8 cellular contexts compared by ENCODE assay signal in genomic region chr12:2890001-2890387, GRCh38. TPM values are rescaled to one million over a fixed set of nuclear protein-coding genes. Genes with fewer than 3 reads are reported as not detected.
DNase-seq lines count a peak whose midpoint lies in the region; ATAC-seq and FAIRE-seq lines count a peak whose summit lies in the region.

No MANE protein-coding gene starts in this region.

- H3K9me3 ChIP-seq in HAP-1 (no peaks in the 10 kb centered on the region), right cardiac atrium (ENCODE audit: control insufficient read depth, low read length) (no peaks in the 10 kb centered on the region), small intestine (ENCODE audit: control insufficient read depth, low read depth) (no peaks in the 10 kb centered on the region)

- peaks cover 23% of the 10 kb centered on the region for H3K36me3 Mint-ChIP-seq in activated CD4-positive, alpha-beta memory T cell treated with anti-CD3 and anti-CD28 coated beads for 36 hours

- no peaks in the 10 kb centered on the region for H3K27me3 Mint-ChIP-seq in activated CD4-positive, alpha-beta memory T cell treated with anti-CD3 and anti-CD28 coated beads for 36 hours

- in situ Hi-C loops in HAP-1 (cut with MboI; ENCODE audit: low sequenced_read_pairs): no loop called here

- H3K4me1 ChIP-seq in HAP-1: peaks cover 10% of the 10 kb centered on the region
- H3K4me1 ChIP-seq in right cardiac atrium (ENCODE audit: control insufficient read depth, insufficient read depth, low read length): no peaks in the 10 kb centered on the region
- H3K4me1 ChIP-seq in small intestine (ENCODE audit: control insufficient read depth in 2 of 2, insufficient read depth in 1 of 2, low read depth in 1 of 2, low read length in 1 of 2): no peaks in the 10 kb centered on the region

- POLR2A ChIA-PET in activated CD4-positive, alpha-beta memory T cell treated with anti-CD3 and anti-CD28 coated beads for 36 hours (lab: Charles Lee): interaction anchor here (1.2 to 2.1 kb wide), 3 partner anchors 10 to 22 kb away, joined by 5 to 6 read pairs (median 6); partner anchors contain the start of genes FOXM1 and RHNO1

- intact Hi-C loops in activated CD4-positive, alpha-beta memory T cell treated with anti-CD3 and anti-CD28 coated beads for 36 hours (cut with micrococcal nuclease): loop anchor here (1.0 kb wide), 2 partner anchors 13 to 78 kb away; partner anchors contain the start of genes FOXM1, ITFG2 and RHNO1
- intact Hi-C loops in right cardiac atrium (cut with DNase I): loop anchor here in 1 of 4 donors (10.0 kb wide), 1 partner anchor 55 kb away; no protein-coding TSS in a partner anchor

- WGBS in right cardiac atrium: 69% methylated on average over 10 of the region's 10 CpGs
- 73 to 75% (median 74%) methylated on average over 9 to 10 of the region's 10 CpGs for WGBS in small intestine, 3 donors

- H3K4me3 ChIP-seq in HAP-1 (peak overlapping the region; percentile 73), right cardiac atrium (ENCODE audit: low read length) (peak overlapping the region; percentile 40), small intestine (ENCODE audit: low read depth in 1 of 2, low read length in 2 of 2) (peak overlapping the region; percentile 86 to 89)

- H3K9me3 Mint-ChIP-seq in activated CD4-positive, alpha-beta memory T cell treated with anti-CD3 and anti-CD28 coated beads for 36 hours: no peaks in the 10 kb centered on the region

- peak overlapping the region; percentile 80 for H3K4me3 Mint-ChIP-seq in activated CD4-positive, alpha-beta memory T cell treated with anti-CD3 and anti-CD28 coated beads for 36 hours

- no peaks in the 10 kb centered on the region for H3K27me3 ChIP-seq in HAP-1 (ENCODE audit: low read depth)
- no peaks in the 10 kb centered on the region for H3K27me3 ChIP-seq in right cardiac atrium (ENCODE audit: control insufficient read depth, insufficient read depth)
- no peaks in the 10 kb centered on the region for H3K27me3 ChIP-seq in small intestine (ENCODE audit: control insufficient read depth in 2 of 2, insufficient read depth in 2 of 2, low read length in 2 of 2)

- H3K27ac ChIP-seq in right cardiac atrium (ENCODE audit: low read length) (peak overlapping the region; percentile 28), small intestine (ENCODE audit: low read depth in 1 of 2, low read length in 1 of 2) (peak overlapping the region in 1 of 2 donors; percentile 82)

- H3K4me1 Mint-ChIP-seq in activated CD4-positive, alpha-beta memory T cell treated with anti-CD3 and anti-CD28 coated beads for 36 hours (ENCODE audit: low read depth): peaks cover 33% of the 10 kb centered on the region

- ATAC-seq in right cardiac atrium: no peak
- no peak for ATAC-seq in GM18870 (IDR thresholded peaks at IDR 0.05; ENCODE audit: unreplicated experiment)
- no peak for ATAC-seq in GM21723 (IDR thresholded peaks at IDR 0.05; ENCODE audit: unreplicated experiment)

- FAIRE-seq in small intestine (lab: Jason Lieb, UNC): no peak

- DNase-seq in HAP-1 (ENCODE audit: low spot score in 2 of 2) (no peak), right cardiac atrium (no peak), small intestine (no peak), islet precursor cell (no peak), CD1c-positive myeloid dendritic cell (ENCODE audit: extremely low spot score) (no peak)
- DNase-seq in activated CD4-positive, alpha-beta memory T cell treated with anti-CD3 and anti-CD28 coated beads for 36 hours: no peak

- CTCF ChIA-PET in activated CD4-positive, alpha-beta memory T cell treated with anti-CD3 and anti-CD28 coated beads for 36 hours (lab: Charles Lee): interaction anchor here (1.1 to 3.2 kb wide), 6 partner anchors 12 to 152 kb away, joined by 4 to 10 read pairs (median 6); partner anchors contain the start of genes FOXM1 and RHNO1

- H3K36me3 ChIP-seq in HAP-1 (replicated peaks) (peaks cover 29% of the 10 kb centered on the region), small intestine (ENCODE audit: control insufficient read depth in 2 of 2, insufficient read depth in 2 of 2, low read length in 2 of 2) (no peaks in the 10 kb centered on the region)

- peak overlapping the region; percentile 86 for H3K27ac Mint-ChIP-seq in activated CD4-positive, alpha-beta memory T cell treated with anti-CD3 and anti-CD28 coated beads for 36 hours

RNA-seq across cellular contexts. Expression of gene TULP3, which starts 0.7 kb away (rescaled TPM):
- 1 to 10 TPM; 5.5 to 6.5 TPM for total RNA-seq in activated CD4-positive, alpha-beta memory T cell treated with anti-CD3 and anti-CD28 coated beads for 36 hours
- total RNA-seq in right cardiac atrium: 10 to 100 TPM; 14.1 to 17.1 (median 15.9) TPM
- polyA plus RNA-seq in right cardiac atrium (10.5 TPM), small intestine (1 to 10 TPM; 3.1 to 7.4 (median 3.5) TPM)

RNA-seq across cellular contexts. Expression of gene RHNO1, which starts 13.0 kb away (rescaled TPM):
- total RNA-seq in activated CD4-positive, alpha-beta memory T cell treated with anti-CD3 and anti-CD28 coated beads for 36 hours: 10 to 100 TPM; 68.0 to 80.2 TPM
- 10 to 100 TPM in 1 of 4 donors, 1 to 10 TPM in 3; 8.3 to 11.0 (median 8.7) TPM for total RNA-seq in right cardiac atrium
- polyA plus RNA-seq in right cardiac atrium (13.6 TPM), small intestine (10 to 100 TPM; 15.7 to 23.0 (median 16.2) TPM)

RNA-seq across cellular contexts. Expression of gene FOXM1, which starts 13.0 kb away (rescaled TPM):
- 10 to 100 TPM; 79.3 to 80.0 TPM for total RNA-seq in activated CD4-positive, alpha-beta memory T cell treated with anti-CD3 and anti-CD28 coated beads for 36 hours
- 1 to 10 TPM in 2 of 4 donors, under 1 TPM in 2; 0.33 to 1.7 (median 0.93) TPM for total RNA-seq in right cardiac atrium
- polyA plus RNA-seq in right cardiac atrium (0.20 TPM), small intestine (10 to 100 TPM in 1 of 3 donors, 1 to 10 TPM in 2; 2.4 to 38.8 (median 3.8) TPM)

RNA-seq across cellular contexts. Expression of gene TEX52, which starts 33.2 kb away (rescaled TPM):
- under 1 TPM in 1 of 2 experiments, not detected in 1; 0.19 TPM for total RNA-seq in activated CD4-positive, alpha-beta memory T cell treated with anti-CD3 and anti-CD28 coated beads for 36 hours
- not detected for total RNA-seq in right cardiac atrium
- polyA plus RNA-seq in right cardiac atrium (not detected), small intestine (under 1 TPM in 1 of 3 donors, not detected in 2; 0.22 TPM)

RNA-seq across cellular contexts. Expression of gene NRIP2, which starts 55.2 kb away (rescaled TPM):
- not detected for total RNA-seq in activated CD4-positive, alpha-beta memory T cell treated with anti-CD3 and anti-CD28 coated beads for 36 hours
- 1 to 10 TPM; 1.5 to 3.0 (median 1.8) TPM for total RNA-seq in right cardiac atrium
- polyA plus RNA-seq in right cardiac atrium (2.0 TPM), small intestine (1 to 10 TPM in 1 of 3 donors, under 1 TPM in 1, not detected in 1; 0.22 to 3.1 TPM)

Comparison
In these comparisons a context has a peak if more than half of its experiments do, and no peak if none do; other contexts are left out.
1. RNA of gene RHNO1, which starts 13.0 kb away (total RNA-seq): 68.0 to 80.2 TPM in activated CD4-positive, alpha-beta memory T cell treated with anti-CD3 and anti-CD28 coated beads for 36 hours; 8.3 to 11.0 TPM in right cardiac atrium; every median in the first group is over 4 times any median in the second.
2. RNA of gene FOXM1, which starts 13.0 kb away (total RNA-seq): 79.3 to 80.0 TPM in activated CD4-positive, alpha-beta memory T cell treated with anti-CD3 and anti-CD28 coated beads for 36 hours; 0.33 to 1.7 TPM in right cardiac atrium; every median in the first group is over 10 times any median in the second.
3. Peak in every context shown above with its lines, with median percentiles within 50 percentile points of each other: H3K4me3 ChIP-seq.